In the genomic region with DNA sequence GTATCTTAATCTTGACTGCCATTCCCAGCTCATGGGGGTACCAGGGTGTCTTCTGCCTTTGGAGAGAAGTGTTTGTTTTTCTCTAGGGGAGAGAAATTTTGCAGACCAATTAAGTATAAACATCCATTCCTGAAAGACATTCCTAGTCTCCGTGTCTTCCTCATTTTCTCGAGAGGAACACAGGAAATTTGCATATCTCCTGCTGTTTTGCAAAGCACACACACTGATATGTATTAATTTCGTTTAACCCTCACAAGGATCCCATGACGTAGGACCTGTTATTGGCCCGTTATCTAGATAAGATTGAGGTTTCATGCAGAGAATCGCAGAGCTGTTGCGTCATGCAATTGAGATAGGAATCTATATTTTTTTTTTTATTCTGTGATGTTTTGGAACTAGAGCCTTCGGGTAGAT, we compare ENCODE assay signal across 8 cellular contexts. TPM values are rescaled to one million over a fixed set of nuclear protein-coding genes. Genes with fewer than 3 reads are reported as not detected.
DNase-seq lines count a peak whose midpoint lies in the region; ATAC-seq and TF ChIP-seq lines count a peak whose summit lies in the region.

No MANE protein-coding gene starts in this region.

- H3K4me3 ChIP-seq in CD8-positive, alpha-beta T cell (ENCODE audit: low read depth, low read length), result peak overlapping the region; percentile 69
- peak overlapping the region; percentile 85 for H3K4me3 ChIP-seq in hepatocyte

- H3K4me2 ChIP-seq in hepatocyte, result peak overlapping the region; percentile 91

- H3K27me3 Mint-ChIP-seq in CD8-positive, alpha-beta T cell (ENCODE audit: low read depth), result no peaks in the 10 kb centered on the region
- H3K27me3 Mint-ChIP-seq in IgD-negative memory B cell, result no peaks in the 10 kb centered on the region
- H3K27me3 Mint-ChIP-seq in activated CD8-positive, alpha-beta T cell treated with anti-CD3 and anti-CD28 coated beads, Interleukin-2, amount 10 ng/mL, durations not matched to agents 7 days and 5 days (ENCODE audit: low read depth), result no peaks in the 10 kb centered on the region

- peaks cover 47% of the 10 kb centered on the region for H3K36me3 Mint-ChIP-seq in CD8-positive, alpha-beta T cell
- H3K36me3 Mint-ChIP-seq in IgD-negative memory B cell, result no peaks in the 10 kb centered on the region
- H3K36me3 Mint-ChIP-seq in activated CD8-positive, alpha-beta T cell treated with anti-CD3 and anti-CD28 coated beads, Interleukin-2, amount 10 ng/mL, durations not matched to agents 7 days and 5 days (ENCODE audit: low read depth), result peaks cover 28% of the 10 kb centered on the region
- peaks cover 52% of the 10 kb centered on the region for H3K36me3 Mint-ChIP-seq in stimulated activated effector memory CD8-positive, alpha-beta T cell treated with anti-CD3 and anti-CD28 coated beads, Interleukin-12 subunit alpha, Interleukin-12 subunit beta, amount 100 ng/mL, for 72 hours

- WGBS in hepatocyte (ENCODE audit: low lambda C conversion rate, missing lambda C conversion rate), result 6% methylated on average over 8 of the region's 8 CpGs

- H3K4me3 Mint-ChIP-seq in CD8-positive, alpha-beta T cell, result peak overlapping the region; percentile 93
- H3K4me3 Mint-ChIP-seq in IgD-negative memory B cell, result peak overlapping the region; percentile 94 to 98 (median 97)
- peak overlapping the region; percentile 95 for H3K4me3 Mint-ChIP-seq in activated CD8-positive, alpha-beta T cell treated with anti-CD3 and anti-CD28 coated beads, Interleukin-2, amount 10 ng/mL, durations not matched to agents 7 days and 5 days
- peak overlapping the region; percentile 98 for H3K4me3 Mint-ChIP-seq in stimulated activated effector memory CD8-positive, alpha-beta T cell treated with anti-CD3 and anti-CD28 coated beads, Interleukin-12 subunit alpha, Interleukin-12 subunit beta, amount 100 ng/mL, for 72 hours

- H3K4me1 Mint-ChIP-seq in CD8-positive, alpha-beta T cell (ENCODE audit: low read depth), result peaks cover 34% of the 10 kb centered on the region
- peaks cover 14 to 21% (median 14%) of the 10 kb centered on the region in 3 donors for H3K4me1 Mint-ChIP-seq in IgD-negative memory B cell
- H3K4me1 Mint-ChIP-seq in activated CD8-positive, alpha-beta T cell treated with anti-CD3 and anti-CD28 coated beads, Interleukin-2, amount 10 ng/mL, durations not matched to agents 7 days and 5 days (ENCODE audit: low read depth), result peaks cover 19% of the 10 kb centered on the region
- H3K4me1 Mint-ChIP-seq in stimulated activated effector memory CD8-positive, alpha-beta T cell treated with anti-CD3 and anti-CD28 coated beads, Interleukin-12 subunit alpha, Interleukin-12 subunit beta, amount 100 ng/mL, for 72 hours, result peaks cover 30% of the 10 kb centered on the region

- peaks cover 49% of the 10 kb centered on the region for H3K79me2 ChIP-seq in hepatocyte

- TF ChIP-seq CTCF in CD8-positive, alpha-beta T cell (IDR thresholded peaks at IDR 0.05), result no peak
- no peak for TF ChIP-seq CTCF in hepatocyte (IDR thresholded peaks at IDR 0.05; ENCODE audit: poor library complexity)

- POLR2A ChIA-PET in CD8-positive, alpha-beta T cell (lab: Charles Lee), result interaction anchor here (4.1 kb wide), 1 partner anchor 35 kb away, joined by 33 read pairs; a partner anchor contains a TSS
- POLR2A ChIA-PET in activated CD8-positive, alpha-beta T cell treated with anti-CD3 and anti-CD28 coated beads, Interleukin-2, amount 10 ng/mL, durations not matched to agents 7 days and 5 days (lab: Charles Lee), result interaction anchor here (0.9 to 3.1 kb wide), 3 partner anchors 11 to 36 kb away, joined by 4 to 12 read pairs (median 6); a partner anchor contains a TSS

- peak overlapping the region; percentile 73 for H2AFZ ChIP-seq in hepatocyte

- H3K9me3 Mint-ChIP-seq in CD8-positive, alpha-beta T cell, result no peaks in the 10 kb centered on the region
- no peaks in the 10 kb centered on the region for H3K9me3 Mint-ChIP-seq in IgD-negative memory B cell
- H3K9me3 Mint-ChIP-seq in activated CD8-positive, alpha-beta T cell treated with anti-CD3 and anti-CD28 coated beads, Interleukin-2, amount 10 ng/mL, durations not matched to agents 7 days and 5 days (ENCODE audit: insufficient read depth), result no peaks in the 10 kb centered on the region
- no peaks in the 10 kb centered on the region for H3K9me3 Mint-ChIP-seq in stimulated activated effector memory CD8-positive, alpha-beta T cell treated with anti-CD3 and anti-CD28 coated beads, Interleukin-12 subunit alpha, Interleukin-12 subunit beta, amount 100 ng/mL, for 72 hours

- peak overlapping the region; percentile 89 for H3K27ac Mint-ChIP-seq in CD8-positive, alpha-beta T cell
- H3K27ac Mint-ChIP-seq in IgD-negative memory B cell, result peak overlapping the region; percentile 54 to 93 (median 83)
- H3K27ac Mint-ChIP-seq in activated CD8-positive, alpha-beta T cell treated with anti-CD3 and anti-CD28 coated beads, Interleukin-2, amount 10 ng/mL, durations not matched to agents 7 days and 5 days, result peak overlapping the region; percentile 90
- H3K27ac Mint-ChIP-seq in stimulated activated effector memory CD8-positive, alpha-beta T cell treated with anti-CD3 and anti-CD28 coated beads, Interleukin-12 subunit alpha, Interleukin-12 subunit beta, amount 100 ng/mL, for 72 hours, result peak overlapping the region; percentile 94

- H3K27ac ChIP-seq in CD8-positive, alpha-beta T cell (ENCODE audit: low read depth, low read length), result peak overlapping the region; percentile 73
- peak overlapping the region; percentile 90 for H3K27ac ChIP-seq in hepatocyte

- H3K27me3 ChIP-seq in CD8-positive, alpha-beta T cell (ENCODE audit: insufficient read depth, low read length), result no peaks in the 10 kb centered on the region
- no peaks in the 10 kb centered on the region for H3K27me3 ChIP-seq in hepatocyte

- peaks cover 18% of the 10 kb centered on the region for H3K4me1 ChIP-seq in CD8-positive, alpha-beta T cell (ENCODE audit: insufficient read depth, low read length)
- H3K4me1 ChIP-seq in hepatocyte (ENCODE audit: insufficient read depth), result peaks cover 10% of the 10 kb centered on the region

- ATAC-seq in CD8-positive, alpha-beta T cell, result peak; percentile 32
- ATAC-seq in activated CD8-positive, alpha-beta T cell treated with anti-CD3 and anti-CD28 coated beads, Interleukin-2, amount 10 ng/mL, durations not matched to agents 7 days and 5 days, result peak; percentile 19
- no peak for ATAC-seq in stimulated activated effector memory CD8-positive, alpha-beta T cell treated with anti-CD3 and anti-CD28 coated beads, Interleukin-12 subunit alpha, Interleukin-12 subunit beta, amount 100 ng/mL, for 72 hours
- no peak for ATAC-seq in GM21528 (IDR thresholded peaks at IDR 0.05; ENCODE audit: low FRiP score, unreplicated experiment)
- no peak for ATAC-seq in HG02623 (IDR thresholded peaks at IDR 0.05; ENCODE audit: unreplicated experiment)
- ATAC-seq in HG02678 (IDR thresholded peaks at IDR 0.05; ENCODE audit: unreplicated experiment), result no peak

- H3K9me3 ChIP-seq in CD8-positive, alpha-beta T cell (ENCODE audit: low read length), result no peaks in the 10 kb centered on the region
- no peaks in the 10 kb centered on the region for H3K9me3 ChIP-seq in hepatocyte (ENCODE audit: low read depth)

- CTCF ChIA-PET in CD8-positive, alpha-beta T cell (lab: Charles Lee), result no interaction called here
- CTCF ChIA-PET in activated CD8-positive, alpha-beta T cell treated with anti-CD3 and anti-CD28 coated beads, Interleukin-2, amount 10 ng/mL, durations not matched to agents 7 days and 5 days (lab: Charles Lee), result interaction anchor here (2.1 kb wide), 1 partner anchor 140 kb away, joined by 7 read pairs; no protein-coding TSS in a partner anchor

- intact Hi-C loops in CD8-positive, alpha-beta T cell (cut with DNase I, micrococcal nuclease), result loop anchor here (1.0 to 10.0 kb wide), 4 partner anchors 115 to 169 kb away; a partner anchor contains a TSS

- H4K20me1 ChIP-seq in hepatocyte (ENCODE audit: insufficient read depth, poor library complexity, severe bottlenecking), result no peaks in the 10 kb centered on the region

- peak in 4 of 7 experiments; percentile 13 to 65 (median 29) for DNase-seq in CD8-positive, alpha-beta T cell
- peak; percentile 38 for DNase-seq in activated CD8-positive, alpha-beta T cell treated with anti-CD3 and anti-CD28 coated beads, Interleukin-2, amount 10 ng/mL, durations not matched to agents 7 days and 5 days
- no peak for DNase-seq in hepatocyte (ENCODE audit: low spot score)
- no peak for DNase-seq in stimulated activated effector memory CD8-positive, alpha-beta T cell treated with anti-CD3 and anti-CD28 coated beads, Interleukin-12 subunit alpha, Interleukin-12 subunit beta, amount 100 ng/mL, for 72 hours (ENCODE audit: low spot score in 2 of 2)

- H3K9me2 ChIP-seq in hepatocyte (replicated peaks; ENCODE audit: insufficient read depth), result no peaks in the 10 kb centered on the region

- peaks cover 16% of the 10 kb centered on the region for H3K36me3 ChIP-seq in CD8-positive, alpha-beta T cell (ENCODE audit: insufficient read depth, low read length)
- no peaks in the 10 kb centered on the region for H3K36me3 ChIP-seq in hepatocyte (replicated peaks; ENCODE audit: insufficient read depth, low read depth)

RNA-seq across cellular contexts. Expression of a gene that starts 0.9 kb away (rescaled TPM):
- total RNA-seq in CD8-positive, alpha-beta T cell, result 100 to 1,000 TPM; 167 to 173 TPM
- polyA plus RNA-seq in IgD-negative memory B cell (66.0 TPM), hepatocyte (177 and 178 TPM in 2 replicates)
- total RNA-seq in activated CD8-positive, alpha-beta T cell treated with anti-CD3 and anti-CD28 coated beads, Interleukin-2, amount 10 ng/mL, durations not matched to agents 7 days and 5 days, result 10 to 100 TPM; 18.1 to 18.4 TPM
- 57.6 and 61.1 TPM in 2 replicates for total RNA-seq in hepatocyte

RNA-seq across cellular contexts. Expression of a gene that starts 35.2 kb away (rescaled TPM):
- 10 to 100 TPM; 64.4 to 66.7 TPM for total RNA-seq in CD8-positive, alpha-beta T cell
- polyA plus RNA-seq in IgD-negative memory B cell, result 50.2 TPM
- total RNA-seq in activated CD8-positive, alpha-beta T cell treated with anti-CD3 and anti-CD28 coated beads, Interleukin-2, amount 10 ng/mL, durations not matched to agents 7 days and 5 days, result 10 to 100 TPM; 31.8 to 32.2 TPM
- 102 and 106 TPM in 2 replicates for total RNA-seq in hepatocyte
- 212 and 220 TPM in 2 replicates for polyA plus RNA-seq in hepatocyte

Comparison
In these comparisons a context has a peak if more than half of its experiments do, and no peak if none do; other contexts are left out.
1. ATAC-seq: peak in CD8-positive, alpha-beta T cell (single experiment) and activated CD8-positive, alpha-beta T cell treated with anti-CD3 and anti-CD28 coated beads, Interleukin-2, amount 10 ng/mL, durations not matched to agents 7 days and 5 days (single experiment); none in stimulated activated effector memory CD8-positive, alpha-beta T cell treated with anti-CD3 and anti-CD28 coated beads, Interleukin-12 subunit alpha, Interleukin-12 subunit beta, amount 100 ng/mL, for 72 hours (single experiment), GM21528 (single experiment), HG02623 (single experiment) and HG02678 (single experiment).
2. DNase-seq: peak in CD8-positive, alpha-beta T cell (4 of 7) and activated CD8-positive, alpha-beta T cell treated with anti-CD3 and anti-CD28 coated beads, Interleukin-2, amount 10 ng/mL, durations not matched to agents 7 days and 5 days (single experiment); none in hepatocyte (single experiment) and stimulated activated effector memory CD8-positive, alpha-beta T cell treated with anti-CD3 and anti-CD28 coated beads, Interleukin-12 subunit alpha, Interleukin-12 subunit beta, amount 100 ng/mL, for 72 hours (0 of 2).
3. Peak in every context shown above with its lines, with median percentiles within 50 percentile points of each other: H3K27ac Mint-ChIP-seq and H3K4me3 Mint-ChIP-seq.